8 cellular contexts compared by ENCODE assay signal in genomic region chr6:137903933-137904821, GRCh38. TPM values are rescaled to one million over a fixed set of nuclear protein-coding genes. Genes with fewer than 3 reads are reported as not detected.
DNase-seq lines count a peak whose midpoint lies in the region; ATAC-seq and TF ChIP-seq lines count a peak whose summit lies in the region.

No MANE protein-coding gene starts in this region.

- H3K9me3 Mint-ChIP-seq in activated naive CD4-positive, alpha-beta T cell treated with anti-CD3 and anti-CD28 coated beads, Interleukin-2, amount 50 U/mL, for 24 hours, result no peaks in the 10 kb centered on the region
- no peaks in the 10 kb centered on the region for H3K9me3 Mint-ChIP-seq in endothelial cell (ENCODE audit: unreplicated experiment)

- no peaks in the 10 kb centered on the region for H3K27me3 Mint-ChIP-seq in activated naive CD4-positive, alpha-beta T cell treated with anti-CD3 and anti-CD28 coated beads, Interleukin-2, amount 50 U/mL, for 24 hours
- no peaks in the 10 kb centered on the region for H3K27me3 Mint-ChIP-seq in endothelial cell (ENCODE audit: unreplicated experiment)

- no peaks in the 10 kb centered on the region for H3K36me3 ChIP-seq in smooth muscle cell (ENCODE audit: low read depth)

- no peaks in the 10 kb centered on the region for H4K20me1 ChIP-seq in smooth muscle cell (ENCODE audit: low read depth)

- H3K9me3 ChIP-seq in smooth muscle cell (replicated peaks; ENCODE audit: low read depth), result no peaks in the 10 kb centered on the region

- H3F3A ChIP-seq in smooth muscle cell (ENCODE audit: low read depth), result no peaks in the 10 kb centered on the region

- 89% methylated on average over 12 of the region's 12 CpGs for WGBS in smooth muscle cell (ENCODE audit: low lambda C conversion rate)

- H3K79me2 ChIP-seq in smooth muscle cell (ENCODE audit: low read depth), result no peaks in the 10 kb centered on the region

- H3K4me3 ChIP-seq in GM12865 (ENCODE audit: low read depth, low read length), result peak overlapping the region; percentile 58
- no peak overlapping the region for H3K4me3 ChIP-seq in Jurkat, Clone E6-1 (ENCODE audit: low read length)
- H3K4me3 ChIP-seq in smooth muscle cell, result no peak overlapping the region

- H3K4me3 Mint-ChIP-seq in activated naive CD4-positive, alpha-beta T cell treated with anti-CD3 and anti-CD28 coated beads, Interleukin-2, amount 50 U/mL, for 24 hours, result peak overlapping the region; percentile 53
- H3K4me3 Mint-ChIP-seq in endothelial cell (ENCODE audit: unreplicated experiment), result no peak overlapping the region

- TF ChIP-seq CTCF in GM12865 (IDR thresholded peaks at IDR 0.05; ENCODE audit: insufficient read depth, low read depth, low read length, missing control alignments), result no peak
- no peak for TF ChIP-seq CTCF in endothelial cell (IDR thresholded peaks at IDR 0.05; ENCODE audit: unreplicated experiment)
- no peak for TF ChIP-seq CTCF in smooth muscle cell (IDR thresholded peaks at IDR 0.05; ENCODE audit: borderline replicate concordance, insufficient read depth, poor library complexity, severe bottlenecking)

- H2AFZ ChIP-seq in smooth muscle cell (ENCODE audit: low read depth), result no peak overlapping the region

- no peak overlapping the region for H3K9ac ChIP-seq in smooth muscle cell (ENCODE audit: low read depth)

- no peak overlapping the region for H3K4me2 ChIP-seq in smooth muscle cell

- no peaks in the 10 kb centered on the region for H3K27me3 ChIP-seq in smooth muscle cell (ENCODE audit: low read depth)

- H3K27ac ChIP-seq in smooth muscle cell (ENCODE audit: low read depth), result no peak overlapping the region

- no peaks in the 10 kb centered on the region for H3K4me1 ChIP-seq in smooth muscle cell (ENCODE audit: low read depth)

- H3K4me1 Mint-ChIP-seq in activated naive CD4-positive, alpha-beta T cell treated with anti-CD3 and anti-CD28 coated beads, Interleukin-2, amount 50 U/mL, for 24 hours, result peaks cover 58% of the 10 kb centered on the region
- H3K4me1 Mint-ChIP-seq in endothelial cell (ENCODE audit: unreplicated experiment), result no peaks in the 10 kb centered on the region

- ATAC-seq in GM21529 (IDR thresholded peaks at IDR 0.05; ENCODE audit: unreplicated experiment), result peak; percentile 82

- H3K36me3 Mint-ChIP-seq in activated naive CD4-positive, alpha-beta T cell treated with anti-CD3 and anti-CD28 coated beads, Interleukin-2, amount 50 U/mL, for 24 hours, result no peaks in the 10 kb centered on the region
- no peaks in the 10 kb centered on the region for H3K36me3 Mint-ChIP-seq in endothelial cell (ENCODE audit: low read depth, unreplicated experiment)

- peak overlapping the region; percentile 98 for H3K27ac Mint-ChIP-seq in activated naive CD4-positive, alpha-beta T cell treated with anti-CD3 and anti-CD28 coated beads, Interleukin-2, amount 50 U/mL, for 24 hours
- no peak overlapping the region for H3K27ac Mint-ChIP-seq in endothelial cell (ENCODE audit: unreplicated experiment)

- DNase-seq in GM12865 (ENCODE audit: low read depth), result peak; percentile 81
- DNase-seq in Jurkat, Clone E6-1 (ENCODE audit: low read depth, low spot score), result peak; percentile 39
- peak; percentile 75 for DNase-seq in stimulated activated CD4-positive, alpha-beta T cell treated with anti-CD3 and anti-CD28 coated beads, Interleukin-15, amount 100 ng/mL, for 24 hours
- DNase-seq in endothelial cell (ENCODE audit: low spot score), result no peak
- no peak for DNase-seq in smooth muscle cell (lab: John Stamatoyannopoulos, UW; ENCODE audit: unreplicated experiment)
- no peak for DNase-seq in dedifferentiated amniotic fluid mesenchymal stem cell (ENCODE audit: extremely low spot score)

RNA-seq across cellular contexts. Expression of gene TNFAIP3, which starts 37.1 kb away (rescaled TPM):
- 31.0 TPM for polyA plus RNA-seq in Jurkat, Clone E6-1 (2012; ENCODE audit: insufficient read depth, insufficient read length)
- total RNA-seq in endothelial cell (ENCODE audit: unreplicated experiment) (22.6 TPM), smooth muscle cell (33.8 and 40.3 TPM in 2 replicates)
- 32.2 and 45.1 TPM in 2 replicates for polyA plus RNA-seq in smooth muscle cell

Comparison
In these comparisons a context has a peak if more than half of its experiments do, and no peak if none do; other contexts are left out.
1. DNase-seq: peak in GM12865 (single experiment), Jurkat, Clone E6-1 (single experiment) and stimulated activated CD4-positive, alpha-beta T cell treated with anti-CD3 and anti-CD28 coated beads, Interleukin-15, amount 100 ng/mL, for 24 hours (single experiment); none in endothelial cell (single experiment), smooth muscle cell (single experiment) and dedifferentiated amniotic fluid mesenchymal stem cell (single experiment).